13 cellular contexts compared by ENCODE assay signal in the genomic region with DNA sequence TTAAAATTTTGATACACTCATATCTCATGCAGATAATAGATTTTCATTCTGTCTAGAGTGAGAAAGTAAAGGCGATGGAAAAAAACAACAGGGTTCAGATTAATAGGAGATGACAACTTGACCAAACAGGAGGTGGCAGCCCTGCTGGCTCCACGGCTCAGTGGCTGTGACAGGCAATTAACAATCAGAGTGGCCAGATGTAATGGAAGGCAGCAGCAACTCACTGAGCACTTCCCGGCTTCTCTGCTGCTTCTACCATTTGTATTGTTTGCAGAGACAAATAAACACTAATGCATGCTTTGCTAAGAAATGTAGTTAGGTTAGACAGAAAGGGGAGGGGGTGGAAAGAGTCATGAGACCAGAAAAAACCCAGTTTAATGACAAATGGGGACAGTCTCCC.
DNase-seq lines count a peak whose midpoint lies in the region; ATAC-seq and TF ChIP-seq lines count a peak whose summit lies in the region.
"Had no signal": no experiment of that assay in that cellular context is flagged by ENCODE, and none has a peak within 500 bp of the region (broad histone marks: within the 10 kb centered on the region; RNA-seq: fewer than 3 reads in every experiment).

No MANE protein-coding gene starts in this region.

- CTCF ChIA-PET in Caco-2 (lab: Charles Lee) = no interaction called here

- H3K27ac Mint-ChIP-seq in Caco-2 (ENCODE audit: unreplicated experiment) = no peak overlapping the region
- H3K27ac Mint-ChIP-seq: activated naive CD4-positive, alpha-beta T cell treated with anti-CD3 and anti-CD28 coated beads, Interleukin-2, amount 10 ng/mL, durations not matched to agents 7 days and 5 days had no signal

- TF ChIP-seq POLR2A in sigmoid colon (IDR thresholded peaks at IDR 0.05) = no peak

- H3K36me3 Mint-ChIP-seq in Caco-2 (ENCODE audit: insufficient read depth, unreplicated experiment) = no peaks in the 10 kb centered on the region
- H3K36me3 Mint-ChIP-seq: activated naive CD4-positive, alpha-beta T cell treated with anti-CD3 and anti-CD28 coated beads, Interleukin-2, amount 10 ng/mL, durations not matched to agents 7 days and 5 days had no signal

- H3K27me3 ChIP-seq in sigmoid colon = no peaks in the 10 kb centered on the region
- H3K27me3 ChIP-seq in Caco-2 (replicated peaks; ENCODE audit: control insufficient read depth, insufficient read depth, low read length) = no peaks in the 10 kb centered on the region
- H3K27me3 ChIP-seq: left lung, suprapubic skin had no signal

- peaks cover 23% of the 10 kb centered on the region for H3K9me3 Mint-ChIP-seq in Caco-2 (ENCODE audit: unreplicated experiment)

- peak; percentile 26 for DNase-seq in D341Med (ENCODE audit: low spot score)
- peak; percentile 85 for DNase-seq in NCI-H1105 treated with DMSO at 0.1 percent for 48 hours (lab: John Stamatoyannopoulos, UW)
- DNase-seq in NCI-H748 treated with DMSO at 0.1 percent for 48 hours (lab: John Stamatoyannopoulos, UW) = peak; percentile 65
- peak; percentile 42 for DNase-seq in iPS-NIHi7 (ENCODE audit: extremely low spot score)
- no peak for DNase-seq in sigmoid colon
- DNase-seq in Caco-2 = no peak
- no peak for DNase-seq in NOMO-1 treated with DMSO at 0.1 percent for 48 hours (lab: John Stamatoyannopoulos, UW; ENCODE audit: unreplicated experiment)
- DNase-seq: activated naive CD4-positive, alpha-beta T cell treated with anti-CD3 and anti-CD28 coated beads, Interleukin-2, amount 10 ng/mL, durations not matched to agents 7 days and 5 days; cortex of kidney had no signal

- intact Hi-C loops in sigmoid colon (cut with DNase I) = no loop called here
- intact Hi-C loops in Caco-2 (cut with micrococcal nuclease; ENCODE audit: unreplicated experiment) = no loop called here

- POLR2A ChIA-PET in Caco-2 (lab: Charles Lee) = no interaction called here

- no TSS peak for BruUV-seq in Caco-2 (replicated peaks; lab: Mats Ljungman, UMichigan)

- H3K27ac ChIP-seq in sigmoid colon = no peak overlapping the region
- H3K27ac ChIP-seq: left lung, prostate gland, suprapubic skin had no signal

- no peaks in the 10 kb centered on the region for H3K36me3 ChIP-seq in sigmoid colon
- no peaks in the 10 kb centered on the region for H3K36me3 ChIP-seq in Caco-2 (ENCODE audit: control insufficient read depth, insufficient read depth, low read length)
- H3K36me3 ChIP-seq: left lung, prostate gland, suprapubic skin had no signal

- H3K4me3 Mint-ChIP-seq in Caco-2 (ENCODE audit: unreplicated experiment) = no peak overlapping the region
- H3K4me3 Mint-ChIP-seq: activated naive CD4-positive, alpha-beta T cell treated with anti-CD3 and anti-CD28 coated beads, Interleukin-2, amount 10 ng/mL, durations not matched to agents 7 days and 5 days had no signal

- 47 to 62% methylated on average over 3 of the region's 3 CpGs for WGBS in sigmoid colon, 2 donors

- H3K4me3 ChIP-seq in sigmoid colon (no peak overlapping the region), Caco-2 (ENCODE audit: low read depth, low read length) (no peak overlapping the region)
- H3K4me3 ChIP-seq: left lung, prostate gland, suprapubic skin had no signal

- H3K27me3 Mint-ChIP-seq in Caco-2 (ENCODE audit: insufficient read depth, unreplicated experiment) = no peaks in the 10 kb centered on the region
- H3K27me3 Mint-ChIP-seq: activated naive CD4-positive, alpha-beta T cell treated with anti-CD3 and anti-CD28 coated beads, Interleukin-2, amount 10 ng/mL, durations not matched to agents 7 days and 5 days had no signal

- no peaks in the 10 kb centered on the region for H3K4me1 Mint-ChIP-seq in Caco-2 (ENCODE audit: low read depth, unreplicated experiment)
- H3K4me1 Mint-ChIP-seq: activated naive CD4-positive, alpha-beta T cell treated with anti-CD3 and anti-CD28 coated beads, Interleukin-2, amount 10 ng/mL, durations not matched to agents 7 days and 5 days had no signal

- TF ChIP-seq CTCF in sigmoid colon (IDR thresholded peaks at IDR 0.05) (no peak), Caco-2 (IDR thresholded peaks at IDR 0.05; ENCODE audit: insufficient read depth in 1 of 2, low read depth in 1 of 2, low read length in 1 of 2, severe bottlenecking in 1 of 2, unreplicated experiment in 1 of 2) (no peak)

- H3K9me3 ChIP-seq in sigmoid colon = no peaks in the 10 kb centered on the region
- H3K9me3 ChIP-seq in Caco-2 = 0 out of 2 replicates have a peak, but pooled peaks cover 3% of the 10 kb centered on the region
- H3K9me3 ChIP-seq: suprapubic skin had no signal

- no peaks in the 10 kb centered on the region for H3K4me1 ChIP-seq in sigmoid colon
- H3K4me1 ChIP-seq in Caco-2 = no peaks in the 10 kb centered on the region
- H3K4me1 ChIP-seq: left lung, prostate gland, suprapubic skin had no signal

- no peak for TF ChIP-seq EP300 in sigmoid colon (IDR thresholded peaks at IDR 0.05)

- ATAC-seq in GM21529 (IDR thresholded peaks at IDR 0.05; ENCODE audit: unreplicated experiment) = no peak
- ATAC-seq: left lung had no signal

Comparison
In these comparisons a context has a peak if more than half of its experiments do, and no peak if none do; other contexts are left out.
1. DNase-seq: peak in D341Med (single experiment), NCI-H1105 treated with DMSO at 0.1 percent for 48 hours (single experiment), NCI-H748 treated with DMSO at 0.1 percent for 48 hours (single experiment) and iPS-NIHi7 (single experiment); none in sigmoid colon (single experiment), Caco-2 (0 of 2) and NOMO-1 treated with DMSO at 0.1 percent for 48 hours (single experiment).